Comparison of ENCODE assay signal across 1 cellular context in the genomic region with DNA sequence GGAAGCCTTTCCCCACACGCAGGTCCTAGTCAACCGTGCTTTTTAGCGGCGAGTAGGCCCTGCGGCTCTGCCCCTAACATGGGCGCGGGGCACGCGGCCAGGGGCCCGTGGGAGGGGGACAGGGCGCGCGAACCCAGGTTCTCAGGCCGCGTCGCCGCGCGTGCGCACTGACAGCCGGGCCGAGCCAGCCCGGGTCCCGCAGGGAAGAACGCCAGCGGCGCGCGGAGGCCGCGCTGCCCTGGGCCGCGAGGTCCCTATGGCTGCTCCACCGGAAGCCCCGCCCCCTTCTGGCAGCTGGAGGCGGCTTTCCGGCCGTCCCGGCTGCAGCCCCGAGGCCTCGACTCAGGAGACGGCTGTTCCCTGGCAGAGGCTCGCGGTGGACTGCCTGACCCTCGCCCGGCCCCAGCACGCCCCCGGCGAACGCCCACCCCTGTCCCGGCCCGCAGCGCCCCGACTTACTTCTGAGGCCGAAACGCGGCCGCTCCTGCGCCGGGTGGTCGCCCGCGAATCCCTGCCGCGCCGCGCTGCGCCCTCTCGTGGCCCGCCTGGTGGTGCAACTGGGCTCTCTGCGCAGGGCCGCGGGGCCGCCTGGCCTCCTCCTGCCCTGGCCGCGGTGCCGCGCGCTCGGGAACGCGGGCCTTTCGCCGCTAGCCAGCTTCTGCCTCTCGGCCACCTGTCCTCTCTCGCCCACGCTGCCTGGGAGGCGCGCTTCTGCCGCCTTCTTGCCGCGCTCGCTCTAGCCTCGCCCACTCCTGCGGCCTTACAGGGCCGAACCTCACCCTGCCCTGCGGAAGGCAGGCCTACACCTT.
A peak's percentile ranks its signal among the peaks of the same experiment; 100 is the strongest.
TF ChIP-seq lines count a peak whose summit lies in the region.

No MANE protein-coding gene starts in this region.

TF ChIP-seq in HepG2, 621 proteins besides CTCF, POLR2A, EP300 and RAD21 (continued from another document and continues in another):
- TF ChIP-seq, protein P1, sequence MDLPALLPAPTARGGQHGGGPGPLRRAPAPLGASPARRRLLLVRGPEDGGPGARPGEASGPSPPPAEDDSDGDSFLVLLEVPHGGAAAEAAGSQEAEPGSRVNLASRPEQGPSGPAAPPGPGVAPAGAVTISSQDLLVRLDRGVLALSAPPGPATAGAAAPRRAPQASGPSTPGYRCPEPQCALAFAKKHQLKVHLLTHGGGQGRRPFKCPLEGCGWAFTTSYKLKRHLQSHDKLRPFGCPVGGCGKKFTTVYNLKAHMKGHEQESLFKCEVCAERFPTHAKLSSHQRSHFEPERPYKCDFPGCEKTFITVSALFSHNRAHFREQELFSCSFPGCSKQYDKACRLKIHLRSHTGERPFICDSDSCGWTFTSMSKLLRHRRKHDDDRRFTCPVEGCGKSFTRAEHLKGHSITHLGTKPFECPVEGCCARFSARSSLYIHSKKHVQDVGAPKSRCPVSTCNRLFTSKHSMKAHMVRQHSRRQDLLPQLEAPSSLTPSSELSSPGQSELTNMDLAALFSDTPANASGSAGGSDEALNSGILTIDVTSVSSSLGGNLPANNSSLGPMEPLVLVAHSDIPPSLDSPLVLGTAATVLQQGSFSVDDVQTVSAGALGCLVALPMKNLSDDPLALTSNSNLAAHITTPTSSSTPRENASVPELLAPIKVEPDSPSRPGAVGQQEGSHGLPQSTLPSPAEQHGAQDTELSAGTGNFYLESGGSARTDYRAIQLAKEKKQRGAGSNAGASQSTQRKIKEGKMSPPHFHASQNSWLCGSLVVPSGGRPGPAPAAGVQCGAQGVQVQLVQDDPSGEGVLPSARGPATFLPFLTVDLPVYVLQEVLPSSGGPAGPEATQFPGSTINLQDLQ (CRISPR knock-in tag; IDR thresholded peaks at IDR 0.05) = peak; percentile 88
- TF ChIP-seq MAF1 (CRISPR knock-in tag; IDR thresholded peaks at IDR 0.05; ENCODE audit: borderline replicate concordance) = no peak
- TF ChIP-seq, protein P2, sequence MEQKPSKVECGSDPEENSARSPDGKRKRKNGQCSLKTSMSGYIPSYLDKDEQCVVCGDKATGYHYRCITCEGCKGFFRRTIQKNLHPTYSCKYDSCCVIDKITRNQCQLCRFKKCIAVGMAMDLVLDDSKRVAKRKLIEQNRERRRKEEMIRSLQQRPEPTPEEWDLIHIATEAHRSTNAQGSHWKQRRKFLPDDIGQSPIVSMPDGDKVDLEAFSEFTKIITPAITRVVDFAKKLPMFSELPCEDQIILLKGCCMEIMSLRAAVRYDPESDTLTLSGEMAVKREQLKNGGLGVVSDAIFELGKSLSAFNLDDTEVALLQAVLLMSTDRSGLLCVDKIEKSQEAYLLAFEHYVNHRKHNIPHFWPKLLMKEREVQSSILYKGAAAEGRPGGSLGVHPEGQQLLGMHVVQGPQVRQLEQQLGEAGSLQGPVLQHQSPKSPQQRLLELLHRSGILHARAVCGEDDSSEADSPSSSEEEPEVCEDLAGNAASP (CRISPR knock-in tag; IDR thresholded peaks at IDR 0.05; ENCODE audit: borderline replicate concordance) = no peak; the same call in 1 of the 2 replicates
- TF ChIP-seq CHD2 (IDR thresholded peaks at IDR 0.05; ENCODE audit: low read depth, low read length) = no peak
- TF ChIP-seq ZKSCAN5 (CRISPR knock-in tag; IDR thresholded peaks at IDR 0.05) = no peak
- TF ChIP-seq, protein P3, sequence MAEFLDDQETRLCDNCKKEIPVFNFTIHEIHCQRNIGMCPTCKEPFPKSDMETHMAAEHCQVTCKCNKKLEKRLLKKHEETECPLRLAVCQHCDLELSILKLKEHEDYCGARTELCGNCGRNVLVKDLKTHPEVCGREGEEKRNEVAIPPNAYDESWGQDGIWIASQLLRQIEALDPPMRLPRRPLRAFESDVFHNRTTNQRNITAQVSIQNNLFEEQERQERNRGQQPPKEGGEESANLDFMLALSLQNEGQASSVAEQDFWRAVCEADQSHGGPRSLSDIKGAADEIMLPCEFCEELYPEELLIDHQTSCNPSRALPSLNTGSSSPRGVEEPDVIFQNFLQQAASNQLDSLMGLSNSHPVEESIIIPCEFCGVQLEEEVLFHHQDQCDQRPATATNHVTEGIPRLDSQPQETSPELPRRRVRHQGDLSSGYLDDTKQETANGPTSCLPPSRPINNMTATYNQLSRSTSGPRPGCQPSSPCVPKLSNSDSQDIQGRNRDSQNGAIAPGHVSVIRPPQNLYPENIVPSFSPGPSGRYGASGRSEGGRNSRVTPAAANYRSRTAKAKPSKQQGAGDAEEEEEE (CRISPR knock-in tag; IDR thresholded peaks at IDR 0.05; ENCODE audit: borderline replicate concordance) = no peak; the same call in 1 of the 2 replicates
- TF ChIP-seq, protein P4, sequence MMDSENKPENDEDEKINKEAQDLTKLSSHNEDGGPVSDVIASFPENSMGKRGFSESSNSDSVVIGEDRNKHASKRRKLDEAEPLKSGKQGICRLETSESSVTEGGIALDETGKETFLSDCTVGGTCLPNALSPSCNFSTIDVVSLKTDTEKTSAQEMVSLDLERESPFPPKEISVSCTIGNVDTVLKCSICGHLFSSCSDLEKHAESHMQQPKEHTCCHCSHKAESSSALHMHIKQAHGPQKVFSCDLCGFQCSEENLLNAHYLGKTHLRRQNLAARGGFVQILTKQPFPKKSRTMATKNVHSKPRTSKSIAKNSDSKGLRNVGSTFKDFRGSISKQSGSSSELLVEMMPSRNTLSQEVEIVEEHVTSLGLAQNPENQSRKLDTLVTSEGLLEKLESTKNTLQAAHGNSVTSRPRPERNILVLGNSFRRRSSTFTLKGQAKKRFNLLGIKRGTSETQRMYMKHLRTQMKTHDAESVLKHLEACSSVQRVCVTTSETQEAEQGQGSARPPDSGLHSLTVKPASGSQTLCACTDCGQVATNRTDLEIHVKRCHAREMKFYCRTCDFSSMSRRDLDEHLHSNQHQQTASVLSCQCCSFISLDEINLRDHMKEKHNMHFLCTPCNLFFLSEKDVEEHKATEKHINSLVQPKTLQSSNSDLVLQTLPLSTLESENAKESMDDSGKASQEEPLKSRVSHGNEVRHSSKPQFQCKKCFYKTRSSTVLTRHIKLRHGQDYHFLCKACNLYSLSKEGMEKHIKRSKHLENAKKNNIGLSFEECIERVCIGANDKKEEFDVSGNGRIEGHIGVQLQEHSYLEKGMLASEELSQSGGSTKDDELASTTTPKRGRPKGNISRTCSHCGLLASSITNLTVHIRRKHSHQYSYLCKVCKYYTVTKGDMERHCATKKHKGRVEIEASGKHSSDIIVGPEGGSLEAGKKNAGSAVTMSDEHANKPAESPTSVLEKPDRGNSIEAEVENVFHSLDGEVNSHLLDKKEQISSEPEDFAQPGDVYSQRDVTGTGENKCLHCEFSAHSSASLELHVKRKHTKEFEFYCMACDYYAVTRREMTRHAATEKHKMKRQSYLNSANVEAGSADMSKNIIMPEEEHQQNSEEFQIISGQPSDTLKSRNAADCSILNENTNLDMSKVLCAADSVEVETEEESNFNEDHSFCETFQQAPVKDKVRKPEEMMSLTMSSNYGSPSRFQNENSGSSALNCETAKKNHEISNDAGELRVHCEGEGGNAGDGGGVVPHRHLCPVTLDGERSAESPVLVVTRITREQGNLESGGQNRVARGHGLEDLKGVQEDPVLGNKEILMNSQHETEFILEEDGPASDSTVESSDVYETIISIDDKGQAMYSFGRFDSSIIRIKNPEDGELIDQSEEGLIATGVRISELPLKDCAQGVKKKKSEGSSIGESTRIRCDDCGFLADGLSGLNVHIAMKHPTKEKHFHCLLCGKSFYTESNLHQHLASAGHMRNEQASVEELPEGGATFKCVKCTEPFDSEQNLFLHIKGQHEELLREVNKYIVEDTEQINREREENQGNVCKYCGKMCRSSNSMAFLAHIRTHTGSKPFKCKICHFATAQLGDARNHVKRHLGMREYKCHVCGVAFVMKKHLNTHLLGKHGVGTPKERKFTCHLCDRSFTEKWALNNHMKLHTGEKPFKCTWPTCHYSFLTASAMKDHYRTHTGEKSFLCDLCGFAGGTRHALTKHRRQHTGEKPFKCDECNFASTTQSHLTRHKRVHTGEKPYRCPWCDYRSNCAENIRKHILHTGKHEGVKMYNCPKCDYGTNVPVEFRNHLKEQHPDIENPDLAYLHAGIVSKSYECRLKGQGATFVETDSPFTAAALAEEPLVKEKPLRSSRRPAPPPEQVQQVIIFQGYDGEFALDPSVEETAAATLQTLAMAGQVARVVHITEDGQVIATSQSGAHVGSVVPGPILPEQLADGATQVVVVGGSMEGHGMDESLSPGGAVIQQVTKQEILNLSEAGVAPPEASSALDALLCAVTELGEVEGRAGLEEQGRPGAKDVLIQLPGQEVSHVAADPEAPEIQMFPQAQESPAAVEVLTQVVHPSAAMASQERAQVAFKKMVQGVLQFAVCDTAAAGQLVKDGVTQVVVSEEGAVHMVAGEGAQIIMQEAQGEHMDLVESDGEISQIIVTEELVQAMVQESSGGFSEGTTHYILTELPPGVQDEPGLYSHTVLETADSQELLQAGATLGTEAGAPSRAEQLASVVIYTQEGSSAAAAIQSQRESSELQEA (CRISPR knock-in tag; IDR thresholded peaks at IDR 0.05; ENCODE audit: not compliant biosample characterization) = no peak
- TF ChIP-seq CEBPB (IDR thresholded peaks at IDR 0.05; ENCODE audit: borderline replicate concordance, low read depth, low read length) = no peak; the same call in 1 of the 2 replicates
- peak; percentile 75; the same call in 1 of the 2 replicates for TF ChIP-seq ARID2 (CRISPR knock-in tag; IDR thresholded peaks at IDR 0.05; ENCODE audit: borderline replicate concordance)
- TF ChIP-seq, protein P5, sequence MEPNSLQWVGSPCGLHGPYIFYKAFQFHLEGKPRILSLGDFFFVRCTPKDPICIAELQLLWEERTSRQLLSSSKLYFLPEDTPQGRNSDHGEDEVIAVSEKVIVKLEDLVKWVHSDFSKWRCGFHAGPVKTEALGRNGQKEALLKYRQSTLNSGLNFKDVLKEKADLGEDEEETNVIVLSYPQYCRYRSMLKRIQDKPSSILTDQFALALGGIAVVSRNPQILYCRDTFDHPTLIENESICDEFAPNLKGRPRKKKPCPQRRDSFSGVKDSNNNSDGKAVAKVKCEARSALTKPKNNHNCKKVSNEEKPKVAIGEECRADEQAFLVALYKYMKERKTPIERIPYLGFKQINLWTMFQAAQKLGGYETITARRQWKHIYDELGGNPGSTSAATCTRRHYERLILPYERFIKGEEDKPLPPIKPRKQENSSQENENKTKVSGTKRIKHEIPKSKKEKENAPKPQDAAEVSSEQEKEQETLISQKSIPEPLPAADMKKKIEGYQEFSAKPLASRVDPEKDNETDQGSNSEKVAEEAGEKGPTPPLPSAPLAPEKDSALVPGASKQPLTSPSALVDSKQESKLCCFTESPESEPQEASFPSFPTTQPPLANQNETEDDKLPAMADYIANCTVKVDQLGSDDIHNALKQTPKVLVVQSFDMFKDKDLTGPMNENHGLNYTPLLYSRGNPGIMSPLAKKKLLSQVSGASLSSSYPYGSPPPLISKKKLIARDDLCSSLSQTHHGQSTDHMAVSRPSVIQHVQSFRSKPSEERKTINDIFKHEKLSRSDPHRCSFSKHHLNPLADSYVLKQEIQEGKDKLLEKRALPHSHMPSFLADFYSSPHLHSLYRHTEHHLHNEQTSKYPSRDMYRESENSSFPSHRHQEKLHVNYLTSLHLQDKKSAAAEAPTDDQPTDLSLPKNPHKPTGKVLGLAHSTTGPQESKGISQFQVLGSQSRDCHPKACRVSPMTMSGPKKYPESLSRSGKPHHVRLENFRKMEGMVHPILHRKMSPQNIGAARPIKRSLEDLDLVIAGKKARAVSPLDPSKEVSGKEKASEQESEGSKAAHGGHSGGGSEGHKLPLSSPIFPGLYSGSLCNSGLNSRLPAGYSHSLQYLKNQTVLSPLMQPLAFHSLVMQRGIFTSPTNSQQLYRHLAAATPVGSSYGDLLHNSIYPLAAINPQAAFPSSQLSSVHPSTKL (CRISPR knock-in tag; IDR thresholded peaks at IDR 0.05) = peak; percentile 62
- TF ChIP-seq ZFP36 (IDR thresholded peaks at IDR 0.05; ENCODE audit: borderline replicate concordance, low read depth, low read length, partially characterized antibody) = no peak
- TF ChIP-seq, protein P6, sequence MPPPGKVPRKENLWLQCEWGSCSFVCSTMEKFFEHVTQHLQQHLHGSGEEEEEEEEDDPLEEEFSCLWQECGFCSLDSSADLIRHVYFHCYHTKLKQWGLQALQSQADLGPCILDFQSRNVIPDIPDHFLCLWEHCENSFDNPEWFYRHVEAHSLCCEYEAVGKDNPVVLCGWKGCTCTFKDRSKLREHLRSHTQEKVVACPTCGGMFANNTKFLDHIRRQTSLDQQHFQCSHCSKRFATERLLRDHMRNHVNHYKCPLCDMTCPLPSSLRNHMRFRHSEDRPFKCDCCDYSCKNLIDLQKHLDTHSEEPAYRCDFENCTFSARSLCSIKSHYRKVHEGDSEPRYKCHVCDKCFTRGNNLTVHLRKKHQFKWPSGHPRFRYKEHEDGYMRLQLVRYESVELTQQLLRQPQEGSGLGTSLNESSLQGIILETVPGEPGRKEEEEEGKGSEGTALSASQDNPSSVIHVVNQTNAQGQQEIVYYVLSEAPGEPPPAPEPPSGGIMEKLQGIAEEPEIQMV (CRISPR knock-in tag; IDR thresholded peaks at IDR 0.05; ENCODE audit: low read depth) = peak; percentile 61; the same call in 1 of the 2 replicates
- TF ChIP-seq, protein P7, sequence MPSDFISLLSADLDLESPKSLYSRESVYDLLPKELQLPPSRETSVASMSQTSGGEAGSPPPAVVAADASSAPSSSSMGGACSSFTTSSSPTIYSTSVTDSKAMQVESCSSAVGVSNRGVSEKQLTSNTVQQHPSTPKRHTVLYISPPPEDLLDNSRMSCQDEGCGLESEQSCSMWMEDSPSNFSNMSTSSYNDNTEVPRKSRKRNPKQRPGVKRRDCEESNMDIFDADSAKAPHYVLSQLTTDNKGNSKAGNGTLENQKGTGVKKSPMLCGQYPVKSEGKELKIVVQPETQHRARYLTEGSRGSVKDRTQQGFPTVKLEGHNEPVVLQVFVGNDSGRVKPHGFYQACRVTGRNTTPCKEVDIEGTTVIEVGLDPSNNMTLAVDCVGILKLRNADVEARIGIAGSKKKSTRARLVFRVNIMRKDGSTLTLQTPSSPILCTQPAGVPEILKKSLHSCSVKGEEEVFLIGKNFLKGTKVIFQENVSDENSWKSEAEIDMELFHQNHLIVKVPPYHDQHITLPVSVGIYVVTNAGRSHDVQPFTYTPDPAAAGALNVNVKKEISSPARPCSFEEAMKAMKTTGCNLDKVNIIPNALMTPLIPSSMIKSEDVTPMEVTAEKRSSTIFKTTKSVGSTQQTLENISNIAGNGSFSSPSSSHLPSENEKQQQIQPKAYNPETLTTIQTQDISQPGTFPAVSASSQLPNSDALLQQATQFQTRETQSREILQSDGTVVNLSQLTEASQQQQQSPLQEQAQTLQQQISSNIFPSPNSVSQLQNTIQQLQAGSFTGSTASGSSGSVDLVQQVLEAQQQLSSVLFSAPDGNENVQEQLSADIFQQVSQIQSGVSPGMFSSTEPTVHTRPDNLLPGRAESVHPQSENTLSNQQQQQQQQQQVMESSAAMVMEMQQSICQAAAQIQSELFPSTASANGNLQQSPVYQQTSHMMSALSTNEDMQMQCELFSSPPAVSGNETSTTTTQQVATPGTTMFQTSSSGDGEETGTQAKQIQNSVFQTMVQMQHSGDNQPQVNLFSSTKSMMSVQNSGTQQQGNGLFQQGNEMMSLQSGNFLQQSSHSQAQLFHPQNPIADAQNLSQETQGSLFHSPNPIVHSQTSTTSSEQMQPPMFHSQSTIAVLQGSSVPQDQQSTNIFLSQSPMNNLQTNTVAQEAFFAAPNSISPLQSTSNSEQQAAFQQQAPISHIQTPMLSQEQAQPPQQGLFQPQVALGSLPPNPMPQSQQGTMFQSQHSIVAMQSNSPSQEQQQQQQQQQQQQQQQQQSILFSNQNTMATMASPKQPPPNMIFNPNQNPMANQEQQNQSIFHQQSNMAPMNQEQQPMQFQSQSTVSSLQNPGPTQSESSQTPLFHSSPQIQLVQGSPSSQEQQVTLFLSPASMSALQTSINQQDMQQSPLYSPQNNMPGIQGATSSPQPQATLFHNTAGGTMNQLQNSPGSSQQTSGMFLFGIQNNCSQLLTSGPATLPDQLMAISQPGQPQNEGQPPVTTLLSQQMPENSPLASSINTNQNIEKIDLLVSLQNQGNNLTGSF (CRISPR knock-in tag; IDR thresholded peaks at IDR 0.05) = peak; percentile 88
